ENCODE assay signal across 34 cellular contexts in genomic region chr6:23212398-23212797, GRCh38.
DNase-seq lines count a peak whose midpoint lies in the region; ATAC-seq, FAIRE-seq and TF ChIP-seq lines count a peak whose summit lies in the region.
"Had no signal": no experiment of that assay in that cellular context is flagged by ENCODE, and none has a peak within 500 bp of the region (broad histone marks: within the 10 kb centered on the region; RNA-seq: fewer than 3 reads in every experiment).

No MANE protein-coding gene starts in this region.

- H3K27me3 ChIP-seq in HepG2 (ENCODE audit: control insufficient read depth in 1 of 2, insufficient read depth in 2 of 2, low read length in 2 of 2) (no peaks in the 10 kb centered on the region), right lobe of liver (no peaks in the 10 kb centered on the region), IMR-90 (ENCODE audit: control insufficient read depth, insufficient read depth, low read length) (no peaks in the 10 kb centered on the region), Karpas-422 (ENCODE audit: low read length) (no peaks in the 10 kb centered on the region)
- H3K27me3 ChIP-seq: BE2C; BLaER1; BLaER1 treated with 17β-estradiol and CSF1 and Interleukin-3, amounts not matched to agents 10 nM and 100 nM had no signal

- H2BK120ac ChIP-seq in IMR-90 (ENCODE audit: low read depth, low read length), result no peak overlapping the region

- 0% methylated on average over 2 of the region's 2 CpGs for WGBS in HepG2 (ENCODE audit: low lambda C conversion rate)
- 21% methylated on average over 2 of the region's 2 CpGs for WGBS in right lobe of liver (ENCODE audit: insufficient coverage, low coverage, low lambda C conversion rate, missing lambda C conversion rate)
- WGBS in IMR-90 (ENCODE audit: extremely low coverage in 2 of 2, insufficient read length in 1 of 2), 2 experiments, result no CpG with 5 or more reads among the region's 2 CpGs

- no peaks in the 10 kb centered on the region for H3K27me3 Mint-ChIP-seq in activated naive CD4-positive, alpha-beta T cell treated with anti-CD3 and anti-CD28 coated beads, Interleukin-2, amount 10 ng/mL, durations not matched to agents 7 days and 5 days
- H3K27me3 Mint-ChIP-seq: B cell; CD4-positive, alpha-beta memory T cell; CD4-positive, alpha-beta T cell; CD4-positive, CD25-positive, alpha-beta regulatory T cell; CD8-positive, alpha-beta memory T cell had no signal

- ATAC-seq in HepG2, result no peak
- ATAC-seq in right lobe of liver, result no peak
- no peak for ATAC-seq in IMR-90 (ENCODE audit: low read depth)
- ATAC-seq: A549; CD8-positive, alpha-beta T cell had no signal

- intact Hi-C loops in HepG2 (cut with micrococcal nuclease; ENCODE audit: unreplicated experiment), result no loop called here
- intact Hi-C loops in right lobe of liver (cut with DNase I), result no loop called here
- intact Hi-C loops in IMR-90 (cut with micrococcal nuclease), result no loop called here

- no peak for TF ChIP-seq RAD21 in HepG2 (CRISPR knock-in tag; IDR thresholded peaks at IDR 0.05)
- TF ChIP-seq RAD21 in IMR-90 (IDR thresholded peaks at IDR 0.05; ENCODE audit: low read length), result no peak

- no peak overlapping the region for H2AK9ac ChIP-seq in IMR-90 (replicated peaks; ENCODE audit: low read depth, low read length, poor library complexity)

- CTCF ChIA-PET in HepG2 (lab: Yijun Ruan, JAX; ENCODE audit: low intra/inter-chr PET ratio, low total read pairs), result no interaction called here
- CTCF ChIA-PET in HEK293 (lab: Yijun Ruan, JAX), result no interaction called here
- CTCF ChIA-PET in IMR-90 (lab: Yijun Ruan, JAX), result no interaction called here
- CTCF ChIA-PET in activated naive CD4-positive, alpha-beta T cell treated with anti-CD3 and anti-CD28 coated beads, Interleukin-2, amount 10 ng/mL, durations not matched to agents 7 days and 5 days (lab: Charles Lee), result no interaction called here

- H3K9me1 ChIP-seq in IMR-90 (ENCODE audit: insufficient read depth, low read length), result no peaks in the 10 kb centered on the region; the same call in 1 of the 2 replicates

- H3K79me1 ChIP-seq in IMR-90 (ENCODE audit: low read depth in 1 of 2, low read length in 2 of 2), result no peaks in the 10 kb centered on the region

- DNase-seq in HepG2 (ENCODE audit: low spot score) (no peak), right lobe of liver (no peak), IMR-90 (no peak), Karpas-422 (no peak)
- no peak for DNase-seq in activated naive CD4-positive, alpha-beta T cell treated with anti-CD3 and anti-CD28 coated beads, Interleukin-2, amount 10 ng/mL, durations not matched to agents 7 days and 5 days
- DNase-seq: 8988T; ACHN; AML-193; BE2C; C1 segment of cervical spinal cord; Caco-2; Calu3; CD4-positive, alpha-beta memory T cell; CD4-positive, alpha-beta T cell; CD4-positive, CD25-positive, alpha-beta regulatory T cell; CD8-positive, alpha-beta memory T cell; CD8-positive, alpha-beta T cell; COR-L47; DMS 273 treated with DMSO at 0.1 percent for 48 hours; DMS153; DMS53; DMS79; DMS79 treated with DMSO at 0.1 percent for 48 hours; DND-41 had no signal

- H3K9ac ChIP-seq in HepG2 (ENCODE audit: insufficient read depth, low read depth, low read length) (no peak overlapping the region), IMR-90 (ENCODE audit: low read depth, low read length) (no peak overlapping the region), Karpas-422 (ENCODE audit: low read length) (no peak overlapping the region)
- H3K9ac ChIP-seq: BLaER1; BLaER1 treated with 17β-estradiol and CSF1 and Interleukin-3, amounts not matched to agents 10 nM and 100 nM had no signal

- no peak overlapping the region for H4K8ac ChIP-seq in IMR-90 (ENCODE audit: low read depth in 2 of 2, low read length in 2 of 2)

- BruUV-seq in HepG2 (replicated peaks; lab: Mats Ljungman, UMichigan) (no TSS peak), IMR-90 (replicated peaks; lab: Mats Ljungman, UMichigan) (no TSS peak)

- H3K36me3 ChIP-seq in HepG2 (replicated peaks in 1 of 2; ENCODE audit: control insufficient read depth in 1 of 2, insufficient read depth in 2 of 2, low read length in 2 of 2), result no peaks in the 10 kb centered on the region
- no peaks in the 10 kb centered on the region for H3K36me3 ChIP-seq in right lobe of liver
- no peaks in the 10 kb centered on the region for H3K36me3 ChIP-seq in HEK293 (ENCODE audit: control insufficient read depth in 2 of 2, insufficient read depth in 1 of 2, low read length in 2 of 2)
- no peaks in the 10 kb centered on the region for H3K36me3 ChIP-seq in IMR-90 (ENCODE audit: control insufficient read depth, insufficient read depth, low read length)
- no peaks in the 10 kb centered on the region for H3K36me3 ChIP-seq in Karpas-422 (ENCODE audit: insufficient read depth, low read length)
- H3K36me3 ChIP-seq: BE2C; BLaER1; BLaER1 treated with 17β-estradiol and CSF1 and Interleukin-3, amounts not matched to agents 10 nM and 100 nM had no signal

- H3K79me2 ChIP-seq in HepG2 (ENCODE audit: insufficient read depth, low read length) (no peaks in the 10 kb centered on the region), Karpas-422 (ENCODE audit: low read length) (no peaks in the 10 kb centered on the region)

- no peak overlapping the region for H2BK15ac ChIP-seq in IMR-90 (ENCODE audit: low read depth, low read length)

- in situ Hi-C loops in HepG2 (cut with HindIII; ENCODE audit: extremely low pct_ligation_motif_present, low pct_unique_long_range_greater_than_20kb), result no loop called here
- in situ Hi-C loops in IMR-90 (cut with MboI; ENCODE audit: low sequenced_read_pairs), result no loop called here

- POLR2A ChIA-PET in HepG2 (lab: Yijun Ruan, JAX), result no interaction called here
- POLR2A ChIA-PET in HEK293 (lab: Yijun Ruan, JAX), result no interaction called here
- POLR2A ChIA-PET in IMR-90 (lab: Charles Lee; ENCODE audit: unreplicated experiment), result no interaction called here

- H3K4me2 ChIP-seq in HepG2 (ENCODE audit: low read depth, low read length) (no peak overlapping the region), IMR-90 (ENCODE audit: low read depth, low read length) (no peak overlapping the region), Karpas-422 (ENCODE audit: low read depth, low read length, poor library complexity, severe bottlenecking) (no peak overlapping the region)
- H3K4me2 ChIP-seq: A549; BLaER1; BLaER1 treated with 17β-estradiol and CSF1 and Interleukin-3, amounts not matched to agents 10 nM and 100 nM had no signal

- no peak overlapping the region for H2BK20ac ChIP-seq in IMR-90 (ENCODE audit: low read depth, low read length)

- no peak overlapping the region for H3K4ac ChIP-seq in IMR-90 (ENCODE audit: low read depth, low read length)

- no peak overlapping the region for H3K23ac ChIP-seq in IMR-90 (ENCODE audit: low read depth, low read length)

- H3K4me3 ChIP-seq in HepG2 (replicated peaks in 1 of 3; ENCODE audit: insufficient read depth in 1 of 3, low read depth in 2 of 3, low read length in 3 of 3) (no peak overlapping the region), right lobe of liver (no peak overlapping the region), HEK293 (ENCODE audit: low read depth, low read length) (no peak overlapping the region), IMR-90 (ENCODE audit: insufficient read depth, low read depth, low read length) (no peak overlapping the region), Karpas-422 (ENCODE audit: low read length) (no peak overlapping the region)
- H3K4me3 ChIP-seq: A549; BLaER1; BLaER1 treated with 17β-estradiol and CSF1 and Interleukin-3, amounts not matched to agents 10 nM and 100 nM had no signal

- H2BK5ac ChIP-seq in IMR-90 (ENCODE audit: low read depth, low read length, poor library complexity, severe bottlenecking), result no peak overlapping the region

- H3K9me2 ChIP-seq in Karpas-422 (replicated peaks; ENCODE audit: insufficient read depth, low read length), result no peaks in the 10 kb centered on the region

- H3K27ac Mint-ChIP-seq in activated naive CD4-positive, alpha-beta T cell treated with anti-CD3 and anti-CD28 coated beads, Interleukin-2, amount 10 ng/mL, durations not matched to agents 7 days and 5 days, result no peak overlapping the region
- H3K27ac Mint-ChIP-seq: B cell; CD14-positive monocyte; CD4-positive, alpha-beta memory T cell; CD4-positive, alpha-beta T cell; CD8-positive, alpha-beta memory T cell; CD8-positive, alpha-beta T cell had no signal

- TF ChIP-seq EP300 in HepG2 (IDR thresholded peaks at IDR 0.05; ENCODE audit: low read depth in 2 of 2, low read length in 2 of 2) (no peak), HepG2 (CRISPR knock-in tag; IDR thresholded peaks at IDR 0.05; ENCODE audit: borderline replicate concordance) (no peak)

- no peak overlapping the region for H3K18ac ChIP-seq in IMR-90 (ENCODE audit: low read depth, low read length)

- H4K20me1 ChIP-seq in HepG2 (ENCODE audit: insufficient read depth, low read length) (no peaks in the 10 kb centered on the region), IMR-90 (ENCODE audit: insufficient read depth, low read length) (no peaks in the 10 kb centered on the region), Karpas-422 (ENCODE audit: insufficient read depth, low read depth, low read length) (no peaks in the 10 kb centered on the region)
- H4K20me1 ChIP-seq: BLaER1; BLaER1 treated with 17β-estradiol and CSF1 and Interleukin-3, amounts not matched to agents 10 nM and 100 nM had no signal

- no peaks in the 10 kb centered on the region for H3K4me1 Mint-ChIP-seq in activated naive CD4-positive, alpha-beta T cell treated with anti-CD3 and anti-CD28 coated beads, Interleukin-2, amount 10 ng/mL, durations not matched to agents 7 days and 5 days
- H3K4me1 Mint-ChIP-seq: B cell; CD14-positive monocyte; CD4-positive, alpha-beta memory T cell; CD4-positive, CD25-positive, alpha-beta regulatory T cell; CD8-positive, alpha-beta memory T cell had no signal

- H2AFZ ChIP-seq in HepG2 (ENCODE audit: low read length), result no peak overlapping the region
- no peak overlapping the region for H2AFZ ChIP-seq in IMR-90 (replicated peaks; ENCODE audit: low read length, poor library complexity)
- no peak overlapping the region for H2AFZ ChIP-seq in Karpas-422 (ENCODE audit: low read length)

- H3K4me1 ChIP-seq in HepG2 (ENCODE audit: insufficient read depth, low read length), result no peaks in the 10 kb centered on the region
- no peaks in the 10 kb centered on the region for H3K4me1 ChIP-seq in right lobe of liver
- H3K4me1 ChIP-seq in HEK293 (ENCODE audit: control insufficient read depth, insufficient read depth, low read length), result no peaks in the 10 kb centered on the region
- peaks cover 6% of the 10 kb centered on the region for H3K4me1 ChIP-seq in IMR-90 (ENCODE audit: control insufficient read depth, insufficient read depth, low read length)
- no peaks in the 10 kb centered on the region for H3K4me1 ChIP-seq in Karpas-422 (ENCODE audit: low read length)
- H3K4me1 ChIP-seq: A549, BLaER1 had no signal

- H4K5ac ChIP-seq in IMR-90 (ENCODE audit: low read depth, low read length), result peak overlapping the region; percentile 79; the same call in 1 of the 2 replicates

- no peak for TF ChIP-seq POLR2A in HepG2 (IDR thresholded peaks at IDR 0.05; ENCODE audit: insufficient read depth in 1 of 2, low read depth in 2 of 2, low read length in 2 of 2)
- TF ChIP-seq POLR2A in right lobe of liver (IDR thresholded peaks at IDR 0.05), result no peak
- no peak for TF ChIP-seq POLR2A in IMR-90 (IDR thresholded peaks at IDR 0.05; ENCODE audit: low read depth, low read length)

- H3K9me3 ChIP-seq in HepG2 (ENCODE audit: low read length), result peaks cover 96% of the 10 kb centered on the region
- no peaks in the 10 kb centered on the region for H3K9me3 ChIP-seq in right lobe of liver
- no peaks in the 10 kb centered on the region for H3K9me3 ChIP-seq in HEK293 (ENCODE audit: control insufficient read depth, insufficient read depth, low read depth, low read length)
- peaks cover 3% of the 10 kb centered on the region for H3K9me3 ChIP-seq in IMR-90 (ENCODE audit: control insufficient read depth, insufficient read depth, low read length)
- peaks cover 35% of the 10 kb centered on the region for H3K9me3 ChIP-seq in Karpas-422 (ENCODE audit: low read length)
- H3K9me3 ChIP-seq: A549, Caco-2 had no signal

- H3K14ac ChIP-seq in IMR-90 (replicated peaks; ENCODE audit: low read depth, low read length), result no peak overlapping the region

- H4K91ac ChIP-seq in IMR-90 (ENCODE audit: insufficient read depth, low read depth, low read length), result no peak overlapping the region

- no peak for TF ChIP-seq CTCF in HepG2 (CRISPR knock-in tag; IDR thresholded peaks at IDR 0.05)
- TF ChIP-seq CTCF in right lobe of liver (IDR thresholded peaks at IDR 0.05), result no peak
- TF ChIP-seq CTCF in HEK293 (tag by site-specific recombination; IDR thresholded peaks at IDR 0.05), result no peak
- no peak for TF ChIP-seq CTCF in IMR-90 (conservative IDR thresholded peaks at IDR 0.05; ENCODE audit: low read depth, low read length)

- no peak overlapping the region for H3K27ac ChIP-seq in HepG2 (ENCODE audit: extremely low read length, insufficient read depth, low read length)
- H3K27ac ChIP-seq in right lobe of liver, result no peak overlapping the region
- no peak overlapping the region for H3K27ac ChIP-seq in HEK293 (ENCODE audit: extremely low read depth, low read depth, low read length)
- no peak overlapping the region for H3K27ac ChIP-seq in IMR-90 (ENCODE audit: insufficient read depth, low read length)
- H3K27ac ChIP-seq in Karpas-422 (ENCODE audit: low read length), result no peak overlapping the region
- H3K27ac ChIP-seq: 22Rv1; A549; BLaER1; BLaER1 treated with 17β-estradiol and CSF1 and Interleukin-3, amounts not matched to agents 10 nM and 100 nM; C4-2B had no signal

- peaks cover 38% of the 10 kb centered on the region for H3K9me3 Mint-ChIP-seq in activated naive CD4-positive, alpha-beta T cell treated with anti-CD3 and anti-CD28 coated beads, Interleukin-2, amount 10 ng/mL, durations not matched to agents 7 days and 5 days

- H3K36me3 Mint-ChIP-seq in activated naive CD4-positive, alpha-beta T cell treated with anti-CD3 and anti-CD28 coated beads, Interleukin-2, amount 10 ng/mL, durations not matched to agents 7 days and 5 days, result no peaks in the 10 kb centered on the region
- H3K36me3 Mint-ChIP-seq: CD14-positive monocyte; CD4-positive, alpha-beta memory T cell; CD4-positive, CD25-positive, alpha-beta regulatory T cell; CD8-positive, alpha-beta memory T cell; CD8-positive, alpha-beta T cell had no signal

- H2AK5ac ChIP-seq in IMR-90 (ENCODE audit: low read depth, low read length), result no peak overlapping the region

- no peak overlapping the region for H3K4me3 Mint-ChIP-seq in activated naive CD4-positive, alpha-beta T cell treated with anti-CD3 and anti-CD28 coated beads, Interleukin-2, amount 10 ng/mL, durations not matched to agents 7 days and 5 days
- H3K4me3 Mint-ChIP-seq: B cell; CD14-positive monocyte; CD4-positive, alpha-beta memory T cell; CD4-positive, alpha-beta T cell; CD4-positive, CD25-positive, alpha-beta regulatory T cell; CD8-positive, alpha-beta memory T cell; CD8-positive, alpha-beta T cell had no signal

- H3K56ac ChIP-seq in IMR-90 (ENCODE audit: extremely low read depth, insufficient read depth, low read length), result no peak overlapping the region

- dilution Hi-C loops in IMR-90 (cut with HindIII; ENCODE audit: low sequenced_read_pairs, unreplicated experiment), result no loop called here

- FAIRE-seq in HepG2 (lab: Jason Lieb, UNC), result no peak
- FAIRE-seq: A204.1, A549, D721Med had no signal

Comparison
In these comparisons a context has a peak if more than half of its experiments do, and no peak if none do; other contexts are left out.
1. Of the 63 proteins assayed by ChIP-seq in both HepG2 and HEK293: peak only in HepG2: none; only in HEK293: ZNF513; in both: none; in neither: 62.